In genomic region chr6:166382933-166383816, GRCh38 we compare ENCODE assay signal across 8 cellular contexts. TPM values are rescaled to one million over a fixed set of nuclear protein-coding genes. Genes with fewer than 3 reads are reported as not detected.
DNase-seq lines count a peak whose midpoint lies in the region; ATAC-seq, FAIRE-seq and TF ChIP-seq lines count a peak whose summit lies in the region.

Gene MPC1, minus strand, starts transcription at chr6:166382940. Its CDS starts 64 bp downstream, at chr6:166382876.

- ATAC-seq in GM21526 (IDR thresholded peaks at IDR 0.05; ENCODE audit: low FRiP score, unreplicated experiment), result peak; percentile 85

- no peaks in the 10 kb centered on the region for H4K20me1 ChIP-seq in OCI-LY1 (ENCODE audit: insufficient read depth, low read length)

- no peak within 1 kb of the TSS for H3K27ac ChIP-seq in OCI-LY1 (ENCODE audit: low read depth, low read length, poor library complexity, severe bottlenecking)
- peak within 1 kb of the TSS; percentile 87 for H3K27ac ChIP-seq in mesodermal cell (ENCODE audit: low read depth, low read length, severe bottlenecking)

- no peak for FAIRE-seq in D721Med (lab: Jason Lieb, UNC)

- H3K79me2 ChIP-seq in OCI-LY1 (ENCODE audit: insufficient read depth, low read length), result no peaks in the 10 kb centered on the region

- 1% methylated on average over 74 to 82 of the region's 96 CpGs for WGBS in mesodermal cell (ENCODE audit: insufficient coverage in 2 of 2), 2 experiments

- DNase-seq in D721Med (ENCODE audit: insufficient read length, low spot score) (peak; percentile 83), HuH-7 (ENCODE audit: low spot score) (peak; percentile 98)
- peak; percentile 95 for DNase-seq in activated CD8-positive, alpha-beta memory T cell treated with anti-CD3 and anti-CD28 coated beads, Interleukin-2, amount 50 U/mL, for 4 hours
- DNase-seq in stimulated activated CD8-positive, alpha-beta memory T cell treated with anti-CD3 and anti-CD28 coated beads, Interleukin-15, amount 100 ng/mL, for 24 hours (ENCODE audit: low read depth), result peak; percentile 90

- H2AFZ ChIP-seq in OCI-LY1 (ENCODE audit: low read length), result no peak within 1 kb of the TSS

- H3K4me3 ChIP-seq in OCI-LY1 (ENCODE audit: low read depth, low read length, poor library complexity, severe bottlenecking), result peak within 1 kb of the TSS; percentile 79
- H3K4me3 ChIP-seq in mesodermal cell (ENCODE audit: extremely low read depth, insufficient read depth, low read length, poor library complexity, severe bottlenecking), result peak within 1 kb of the TSS; percentile 82

- H3K4me1 ChIP-seq in OCI-LY1 (ENCODE audit: insufficient read depth, low read length, severe bottlenecking) (peaks cover 20% of the 10 kb centered on the region), mesodermal cell (ENCODE audit: control insufficient read depth, insufficient read depth, low read length, poor library complexity, severe bottlenecking) (no peaks in the 10 kb centered on the region)

- peak within 1 kb of the TSS; percentile 91 for H3K4me2 ChIP-seq in OCI-LY1 (ENCODE audit: low read length)

- peak within 1 kb of the TSS; percentile 75 for H3K9ac ChIP-seq in OCI-LY1 (ENCODE audit: low read length)

- in situ Hi-C loops in endometrial microvascular endothelial cells (cut with HindIII; ENCODE audit: inconsistent ontology term, low pct_unique_long_range_greater_than_20kb, low sequenced_read_pairs), result loop anchor here (25.0 kb wide), 1 partner anchor 96 kb away; no protein-coding TSS in a partner anchor

- peaks cover 3% of the 10 kb centered on the region for H3K27me3 ChIP-seq in OCI-LY1 (ENCODE audit: insufficient read depth, low read length)

- no peak for TF ChIP-seq CTCF in D721Med (IDR thresholded peaks at IDR 0.05; ENCODE audit: insufficient read depth, missing control alignments)
- no peak for TF ChIP-seq CTCF in OCI-LY1 (IDR thresholded peaks at IDR 0.05; ENCODE audit: low read length)

- H3K9me3 ChIP-seq in OCI-LY1 (ENCODE audit: low read length) (no peaks in the 10 kb centered on the region), mesodermal cell (ENCODE audit: control insufficient read depth, low read length) (no peaks in the 10 kb centered on the region)

- no peaks in the 10 kb centered on the region; the same call in 1 of the 2 replicates for H3F3A ChIP-seq in OCI-LY1 (ENCODE audit: insufficient read depth, low read length)

- H3K36me3 ChIP-seq in OCI-LY1 (ENCODE audit: insufficient read depth, low read length), result no peaks in the 10 kb centered on the region
- H3K36me3 ChIP-seq in mesodermal cell (ENCODE audit: control insufficient read depth, insufficient read depth, low read length), result no peaks in the 10 kb centered on the region

- H3K9me2 ChIP-seq in OCI-LY1 (ENCODE audit: low read depth, low read length), result no peaks in the 10 kb centered on the region

RNA-seq across cellular contexts. Expression of gene MPC1, which starts in this region (rescaled TPM):
- total RNA-seq in endometrial microvascular endothelial cells (ENCODE audit: inconsistent ontology term), result 41.4 TPM
- 26.1 TPM for polyA plus RNA-seq in mesodermal cell (2013, experiment 1 of 2)
- 25.8 TPM for polyA plus RNA-seq in mesodermal cell (2013, experiment 2 of 2)
